In genomic region chr11:44727373-44728084, GRCh38 we compare ENCODE assay signal across 8 cellular contexts. TPM values are rescaled to one million over a fixed set of nuclear protein-coding genes. Genes with fewer than 3 reads are reported as not detected.
DNase-seq lines count a peak whose midpoint lies in the region; ATAC-seq, FAIRE-seq and TF ChIP-seq lines count a peak whose summit lies in the region.

No MANE protein-coding gene starts in this region.

- H3K27ac ChIP-seq in neutrophil = no peak overlapping the region
- H3K27ac ChIP-seq in stomach smooth muscle (ENCODE audit: low read length) = peak overlapping the region; percentile 88

- DNase-seq in AG09309 (ENCODE audit: low read depth) = no peak
- peak; percentile 89 for DNase-seq in HTR-8/SVneo (ENCODE audit: insufficient read length, low spot score)
- DNase-seq in RPMI7951 (ENCODE audit: low read depth) = peak; percentile 52
- peak; percentile 73 for DNase-seq in activated gamma-delta T cell treated with Interleukin-2 at 50 U/mL for 16 hours
- DNase-seq in frontal cortex (ENCODE audit: low spot score in 2 of 2) = peak; percentile 86 to 91

- peaks cover 89% of the 10 kb centered on the region for H3K27me3 ChIP-seq in neutrophil
- no peaks in the 10 kb centered on the region for H3K27me3 ChIP-seq in stomach smooth muscle (ENCODE audit: control insufficient read depth in 1 of 2, insufficient read depth in 2 of 2, low read length in 2 of 2)

- FAIRE-seq in HTR-8/SVneo (lab: Jason Lieb, UNC) = peak; percentile 67
- no peak for FAIRE-seq in frontal cortex (lab: Jason Lieb, UNC)

- TF ChIP-seq CTCF in AG09309 (IDR thresholded peaks at IDR 0.05; ENCODE audit: control insufficient read depth, insufficient read depth, low read depth, low read length, missing control alignments) = peak; percentile 92
- peak; percentile 51 for TF ChIP-seq CTCF in neutrophil (IDR thresholded peaks at IDR 0.05)

- H3K9me3 ChIP-seq in neutrophil (no peaks in the 10 kb centered on the region), stomach smooth muscle (ENCODE audit: control insufficient read depth in 2 of 2, low read length in 2 of 2) (no peaks in the 10 kb centered on the region)

- ATAC-seq in GM18867 (IDR thresholded peaks at IDR 0.05; ENCODE audit: unreplicated experiment) = peak; percentile 59

- H3K36me3 ChIP-seq in neutrophil = no peaks in the 10 kb centered on the region
- no peaks in the 10 kb centered on the region for H3K36me3 ChIP-seq in stomach smooth muscle (ENCODE audit: control insufficient read depth in 2 of 2, insufficient read depth in 2 of 2, low read length in 2 of 2)

- peaks cover 6 to 17% of the 10 kb centered on the region in 2 experiments for H3K4me1 ChIP-seq in neutrophil (ENCODE audit: control insufficient read depth in 1 of 2, insufficient read depth in 1 of 2, low read depth in 1 of 2, low read length in 1 of 2)
- peaks cover 45% of the 10 kb centered on the region for H3K4me1 ChIP-seq in stomach smooth muscle (ENCODE audit: control insufficient read depth, insufficient read depth, low read length)

- H3K4me3 ChIP-seq in AG09309 (ENCODE audit: control insufficient read depth, low read depth, low read length) (peak overlapping the region; percentile 24), neutrophil (ENCODE audit: low read depth in 1 of 2, low read length in 1 of 2) (peak overlapping the region in 1 of 2 experiments; percentile 47), stomach smooth muscle (ENCODE audit: low read length in 2 of 2) (peak overlapping the region; percentile 81 to 82)

- peak overlapping the region; percentile 73 to 79 for H3K9ac ChIP-seq in stomach smooth muscle (ENCODE audit: low read length in 2 of 2)

RNA-seq across cellular contexts. Expression of gene TSPAN18, which starts 0.8 kb away (rescaled TPM):
- total RNA-seq in RPMI7951 (2014; rRNA removed; shearing (Covaris generic)) = 0.96 and 2.1 TPM in 2 replicates
- total RNA-seq in frontal cortex = 13.9 TPM
